ENCODE assay signal across 30 cellular contexts in the genomic region with DNA sequence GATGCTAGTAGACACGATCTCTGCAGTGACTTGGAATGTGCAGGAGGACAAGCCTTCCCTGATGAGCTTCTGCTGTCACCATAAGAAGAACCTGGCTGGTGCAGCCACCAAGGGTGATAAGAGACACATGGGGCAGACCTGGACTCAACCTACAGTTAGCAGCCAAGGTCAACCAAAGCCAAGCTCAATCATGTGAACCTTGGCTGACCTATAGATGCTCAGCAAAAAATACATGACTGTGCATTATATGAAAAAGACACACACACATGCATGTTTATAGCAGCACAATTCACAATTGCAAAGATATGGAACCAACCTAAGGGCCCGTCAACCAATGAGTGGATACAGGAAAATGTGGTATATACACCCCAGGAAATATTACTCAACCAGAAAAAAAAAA.
"Had no signal": no experiment of that assay in that cellular context is flagged by ENCODE, and none has a peak within 500 bp of the region (broad histone marks: within the 10 kb centered on the region; RNA-seq: fewer than 3 reads in every experiment).

No MANE protein-coding gene starts in this region.

- H2AFZ ChIP-seq: neural progenitor cell had no signal

- H3K27ac ChIP-seq: neural progenitor cell, ovary, parathyroid adenoma, psoas muscle, skin epidermis, spleen, suprapubic skin, testis, tibial artery, transverse colon, upper lobe of right lung, uterus had no signal

- H3K4me1 ChIP-seq: parathyroid adenoma, psoas muscle, spleen, suprapubic skin, testis, tibial artery, transverse colon, upper lobe of right lung, uterus had no signal

- H3K4me2 ChIP-seq: neural progenitor cell, smooth muscle cell had no signal

- H3K27me3 ChIP-seq: neural progenitor cell, ovary, spleen, suprapubic skin, testis, tibial artery, transverse colon, upper lobe of right lung, uterus had no signal

- DNase-seq: naive thymus-derived CD8-positive, alpha-beta T cell; nephron progenitor cell; occipital lobe; ovary; posterior cingulate gyrus; psoas muscle; right cardiac atrium; spleen; stimulated activated CD4-positive, alpha-beta T cell treated with anti-CD3 and anti-CD28 coated beads, Interleukin-12 subunit alpha, Interleukin-12 subunit beta, amount 100 ng/mL, for 4 hours; stimulated activated CD4-positive, alpha-beta T cell treated with anti-CD3 and anti-CD28 coated beads, Interleukin-1b, Interleukin-23, amount 100 ng/mL, for 48 hours; stimulated activated CD4-positive, alpha-beta T cell treated with anti-CD3 and anti-CD28 coated beads, Interleukin-4, amount 100 ng/mL, for 1 hour; stimulated activated CD4-positive, alpha-beta T cell treated with anti-CD3 and anti-CD28 coated beads, Interleukin-4, amount 100 ng/mL, for 4 hours; stimulated activated CD8-positive, alpha-beta memory T cell treated with anti-CD3 and anti-CD28 coated beads, Interleukin-4, amount 100 ng/mL, for 48 hours; stimulated activated naive CD4-positive, alpha-beta T cell; stimulated activated naive CD8-positive, alpha-beta T cell treated with anti-CD3 and anti-CD28 coated beads, Interleukin-15, amount 100 ng/mL, for 72 hours; stimulated activated naive CD8-positive, alpha-beta T cell treated with anti-CD3 and anti-CD28 coated beads, Interleukin-15, Interleukin-2, amounts not matched to agents 100 U/mL and 50 U/mL, for 24 hours; substantia nigra; testis; tibial artery; transverse colon; upper lobe of right lung; uterus had no signal

- H3K4me3 ChIP-seq: neural progenitor cell, ovary, psoas muscle, skin epidermis, smooth muscle cell, spleen, suprapubic skin, testis, tibial artery, transverse colon, upper lobe of right lung, uterus had no signal

- ATAC-seq: naive thymus-derived CD8-positive, alpha-beta T cell; natural killer cell treated with Interleukin-12 subunit alpha and Interleukin-12 subunit beta and Interleukin-15 and Interleukin-18, amount 100 ng/mL, for 72 hours; psoas muscle; right cardiac atrium; sciatic nerve; stimulated activated memory B cell treated with anti-CD40 and anti-IgM and Interleukin-4, amounts not matched to agents 10 μg/mL and 1 μg/mL and 100 μg/mL, for 72 hours; stimulated activated naive CD8-positive, alpha-beta T cell treated with anti-CD3 and anti-CD28 coated beads, Interleukin-15, amount 100 ng/mL, for 72 hours; stimulated activated naive CD8-positive, alpha-beta T cell treated with anti-CD3 and anti-CD28 coated beads, Interleukin-15, Interleukin-2, amounts not matched to agents 100 U/mL and 50 U/mL, for 24 hours; upper lobe of right lung had no signal

- H3K36me3 ChIP-seq: neural progenitor cell, ovary, spleen, suprapubic skin, tibial artery, transverse colon, upper lobe of right lung, uterus had no signal

- H3K9me3 ChIP-seq: ovary, psoas muscle, spleen, suprapubic skin, testis, tibial artery, transverse colon, upper lobe of right lung, uterus had no signal

- H3K9ac ChIP-seq: neural progenitor cell, parathyroid adenoma had no signal
